ENCODE assay signal across 8 cellular contexts in the genomic region with DNA sequence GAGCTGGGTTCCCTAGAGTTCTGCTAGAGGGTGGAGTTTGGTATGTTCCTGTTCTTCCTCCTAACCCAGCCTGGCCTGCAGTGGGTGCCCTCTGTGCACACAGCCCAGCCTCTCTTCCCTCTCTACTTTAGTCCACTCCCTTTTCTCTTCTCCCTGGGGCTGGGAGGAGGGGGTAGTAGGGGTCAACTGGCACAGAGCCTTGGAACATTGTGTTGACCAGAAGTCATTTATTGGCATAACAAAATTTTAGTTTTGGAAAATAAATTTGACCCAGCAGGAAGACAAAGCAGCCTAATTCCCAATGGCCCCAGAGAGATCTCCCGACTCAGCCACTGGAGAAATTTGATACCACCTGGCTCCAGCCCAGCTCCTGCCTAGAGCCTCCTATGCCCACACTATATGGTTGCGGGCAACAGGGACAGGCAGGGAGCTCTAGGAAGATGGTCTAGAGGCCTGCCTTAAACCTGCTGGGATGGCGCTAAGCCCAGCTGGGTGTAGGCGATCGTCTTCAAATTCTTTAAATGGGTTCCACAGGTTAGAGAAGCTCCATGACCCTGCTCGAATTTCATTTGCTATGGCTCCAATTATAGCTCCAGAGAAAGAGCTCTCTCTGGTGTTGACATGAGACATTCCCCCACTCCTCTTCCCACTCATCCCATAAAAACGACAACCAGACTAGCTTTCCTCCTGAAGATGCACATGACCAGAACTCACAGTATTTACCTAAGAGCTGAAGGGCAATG. TPM values are rescaled to one million over a fixed set of nuclear protein-coding genes. Genes with fewer than 3 reads are reported as not detected.
DNase-seq lines count a peak whose midpoint lies in the region; ATAC-seq and TF ChIP-seq lines count a peak whose summit lies in the region.
"Had no signal": no experiment of that assay in that cellular context is flagged by ENCODE, and none has a peak within 500 bp of the region (broad histone marks: within the 10 kb centered on the region; RNA-seq: fewer than 3 reads in every experiment).

No MANE protein-coding gene starts in this region.

- H3K9me3 Mint-ChIP-seq in CD14-positive monocyte: no peaks in the 10 kb centered on the region
- H3K9me3 Mint-ChIP-seq: T-helper 1 cell treated with Interleukin-12 subunit alpha and Interleukin-12 subunit beta and Interleukin-4 antibody, amounts not matched to agents 30 μg/mL and 1 μg/mL, for 36 hours had no signal

- peak overlapping the region; percentile 99 for H3K4ac ChIP-seq in IMR-90 (ENCODE audit: low read depth, low read length)

- intact Hi-C loops in IMR-90 (cut with micrococcal nuclease): loop anchor here (10.0 kb wide), 1 partner anchor 367 kb away; no protein-coding TSS in a partner anchor
- intact Hi-C loops in heart right ventricle (cut with DNase I): loop anchor here in 9 of 10 donors (2.0 to 10.0 kb wide), 12 partner anchors 40 to 430 kb away; a partner anchor contains a TSS
- intact Hi-C loops in CD14-positive monocyte (cut with micrococcal nuclease): loop anchor here (5.0 to 10.0 kb wide), 3 partner anchors 40 to 347 kb away; no protein-coding TSS in a partner anchor

- no peaks in the 10 kb centered on the region for H4K20me1 ChIP-seq in IMR-90 (ENCODE audit: insufficient read depth, low read length)

- H4K91ac ChIP-seq in IMR-90 (ENCODE audit: insufficient read depth, low read depth, low read length): peak overlapping the region; percentile 81

- peak; percentile 13; the same call in 1 of the 2 replicates for TF ChIP-seq RAD21 in IMR-90 (IDR thresholded peaks at IDR 0.05; ENCODE audit: low read length)

- CTCF ChIA-PET in IMR-90 (lab: Yijun Ruan, JAX): interaction anchor here (0.7 to 1.2 kb wide), 3 partner anchors 8 to 430 kb away, joined by 3 to 4 read pairs (median 3); a partner anchor contains a TSS

- 0 out of 2 replicates have a peak, but pooled peaks have one; percentile 15 for TF ChIP-seq CTCF in IMR-90 (conservative IDR thresholded peaks at IDR 0.05; ENCODE audit: low read depth, low read length)
- TF ChIP-seq CTCF in heart right ventricle (IDR thresholded peaks at IDR 0.05): peak in 3 of 9 donors; percentile 13 to 24 (median 17)
- TF ChIP-seq CTCF in CD14-positive monocyte (IDR thresholded peaks at IDR 0.05): no peak

- H3K4me1 ChIP-seq in IMR-90 (ENCODE audit: control insufficient read depth, insufficient read depth, low read length): peaks cover 38% of the 10 kb centered on the region
- H3K4me1 ChIP-seq in heart right ventricle: peaks cover 32 to 65% (median 50%) of the 10 kb centered on the region in 9 donors
- peaks cover 32 to 62% (median 60%) of the 10 kb centered on the region in 5 donors for H3K4me1 ChIP-seq in subcutaneous abdominal adipose tissue (ENCODE audit: control insufficient read depth in 5 of 5, insufficient read depth in 5 of 5, low read length in 5 of 5)

- 64% methylated on average over 4 of the region's 7 CpGs; no CpG with 5 or more reads in 1 of the 2 experiments for WGBS in IMR-90 (ENCODE audit: extremely low coverage in 2 of 2, insufficient read length in 1 of 2), 2 experiments
- WGBS in heart right ventricle, 2 donors: 23 to 44% methylated on average over 7 of the region's 7 CpGs

- H3K27ac ChIP-seq in IMR-90 (ENCODE audit: insufficient read depth, low read length) (peak overlapping the region; percentile 58), heart right ventricle (peak overlapping the region; percentile 82 to 97 (median 90)), subcutaneous abdominal adipose tissue (ENCODE audit: low read depth, low read length) (peak overlapping the region; percentile 76)

- H2AFZ ChIP-seq in IMR-90 (replicated peaks; ENCODE audit: low read length, poor library complexity): no peak overlapping the region

- H4K5ac ChIP-seq in IMR-90 (ENCODE audit: low read depth, low read length): peak overlapping the region; percentile 51

- peak overlapping the region; percentile 72 for H2BK20ac ChIP-seq in IMR-90 (ENCODE audit: low read depth, low read length)

- H2AK9ac ChIP-seq in IMR-90 (replicated peaks; ENCODE audit: low read depth, low read length, poor library complexity): peak overlapping the region; percentile 77

- H3K9ac ChIP-seq in IMR-90 (ENCODE audit: low read depth, low read length) (peak overlapping the region; percentile 2; the same call in 1 of the 2 replicates), subcutaneous abdominal adipose tissue (ENCODE audit: low read length in 5 of 5) (peak overlapping the region in 3 of 5 donors; percentile 1 to 69 (median 23))

- dilution Hi-C loops in IMR-90 (cut with HindIII; ENCODE audit: low sequenced_read_pairs, unreplicated experiment): no loop called here

- H2BK5ac ChIP-seq in IMR-90 (ENCODE audit: low read depth, low read length, poor library complexity, severe bottlenecking): peak overlapping the region; percentile 77

- H3K9me3 ChIP-seq in IMR-90 (ENCODE audit: control insufficient read depth, insufficient read depth, low read length) (no peaks in the 10 kb centered on the region), heart right ventricle (no peaks in the 10 kb centered on the region), subcutaneous abdominal adipose tissue (ENCODE audit: control insufficient read depth in 5 of 5, low read length in 5 of 5) (no peaks in the 10 kb centered on the region)

- ATAC-seq in IMR-90 (ENCODE audit: low read depth) (peak; percentile 25), heart right ventricle (peak; percentile 25 to 69 (median 49)), HG02938 (IDR thresholded peaks at IDR 0.05; ENCODE audit: unreplicated experiment) (no peak)

- H2BK120ac ChIP-seq in IMR-90 (ENCODE audit: low read depth, low read length): peak overlapping the region; percentile 81

- H3K4me3 ChIP-seq in IMR-90 (ENCODE audit: insufficient read depth, low read depth, low read length) (no peak overlapping the region), heart right ventricle (no peak overlapping the region), subcutaneous abdominal adipose tissue (ENCODE audit: low read depth in 1 of 5, low read length in 5 of 5) (peak overlapping the region in 3 of 5 donors; percentile 6 to 52 (median 30))

- BruUV-seq in IMR-90 (replicated peaks; lab: Mats Ljungman, UMichigan): no TSS peak

- H3K4me3 Mint-ChIP-seq in CD14-positive monocyte: no peak overlapping the region
- H3K4me3 Mint-ChIP-seq: T-helper 1 cell treated with Interleukin-12 subunit alpha and Interleukin-12 subunit beta and Interleukin-4 antibody, amounts not matched to agents 30 μg/mL and 1 μg/mL, for 36 hours had no signal

- DNase-seq in IMR-90: peak; percentile 72
- DNase-seq in T1000 (lab: John Stamatoyannopoulos, UW): peak; percentile 10
- DNase-seq in heart right ventricle: peak; percentile 61 to 71
- DNase-seq in CD14-positive monocyte (ENCODE audit: low spot score): no peak
- DNase-seq in stimulated activated CD4-positive, alpha-beta T cell treated with anti-CD3 and anti-CD28 coated beads, Interleukin-12 subunit alpha, Interleukin-12 subunit beta, amount 100 ng/mL, for 4 hours: no peak

- H3K27me3 ChIP-seq in IMR-90 (ENCODE audit: control insufficient read depth, insufficient read depth, low read length) (no peaks in the 10 kb centered on the region), heart right ventricle (no peaks in the 10 kb centered on the region), subcutaneous abdominal adipose tissue (ENCODE audit: control insufficient read depth in 5 of 5, insufficient read depth in 4 of 5, low read length in 5 of 5) (no peaks in the 10 kb centered on the region)

- H3K9me1 ChIP-seq in IMR-90 (ENCODE audit: insufficient read depth, low read length): peaks cover 27% of the 10 kb centered on the region

- H4K8ac ChIP-seq in IMR-90 (ENCODE audit: low read depth in 2 of 2, low read length in 2 of 2): peak overlapping the region; percentile 12 to 88

- peak overlapping the region; percentile 92 for H3K14ac ChIP-seq in IMR-90 (replicated peaks; ENCODE audit: low read depth, low read length)

- H3K27me3 Mint-ChIP-seq in CD14-positive monocyte (ENCODE audit: low read depth in 3 of 3): no peaks in the 10 kb centered on the region

- peak overlapping the region; percentile 16; the same call in 1 of the 3 replicates for H2BK15ac ChIP-seq in IMR-90 (ENCODE audit: low read depth, low read length)

- peak overlapping the region; percentile 23; the same call in 1 of the 2 replicates for H3K4me2 ChIP-seq in IMR-90 (ENCODE audit: low read depth, low read length)

- H3K4me1 Mint-ChIP-seq in CD14-positive monocyte: peaks cover 8% of the 10 kb centered on the region

- H3K79me1 ChIP-seq in IMR-90 (ENCODE audit: low read depth in 1 of 2, low read length in 2 of 2): peaks cover 13 to 50% of the 10 kb centered on the region in 2 experiments; a peak in 3 of 4 replicates

- peak overlapping the region in 2 of 7 donors; percentile 15 to 65 for H3K27ac Mint-ChIP-seq in CD14-positive monocyte
- H3K27ac Mint-ChIP-seq: T-helper 1 cell treated with Interleukin-12 subunit alpha and Interleukin-12 subunit beta and Interleukin-4 antibody, amounts not matched to agents 30 μg/mL and 1 μg/mL, for 36 hours had no signal

- peaks cover 90 to 99% of the 10 kb centered on the region in 2 donors for H3K36me3 Mint-ChIP-seq in CD14-positive monocyte

- H3K18ac ChIP-seq in IMR-90 (ENCODE audit: low read depth, low read length): peak overlapping the region; percentile 36

- TF ChIP-seq POLR2A in IMR-90 (IDR thresholded peaks at IDR 0.05; ENCODE audit: low read depth, low read length): no peak

- peak overlapping the region; percentile 69; the same call in 1 of the 2 replicates for H2AK5ac ChIP-seq in IMR-90 (ENCODE audit: low read depth, low read length)

- in situ Hi-C loops in IMR-90 (cut with MboI; ENCODE audit: low sequenced_read_pairs): loop anchor here (10.0 kb wide), 1 partner anchor 347 kb away; no protein-coding TSS in a partner anchor

- POLR2A ChIA-PET in IMR-90 (lab: Charles Lee; ENCODE audit: unreplicated experiment): interaction anchor here (0.7 to 1.6 kb wide), 2 partner anchors 19 to 78 kb away, joined by 4 to 6 read pairs; a partner anchor contains a TSS

- peak overlapping the region; percentile 41; the same call in 1 of the 2 replicates for H3K23ac ChIP-seq in IMR-90 (ENCODE audit: low read depth, low read length)

- H3K36me3 ChIP-seq in IMR-90 (ENCODE audit: control insufficient read depth, insufficient read depth, low read length) (peaks cover 47% of the 10 kb centered on the region), heart right ventricle (peaks cover 0 to 100% (median 46%) of the 10 kb centered on the region in 9 donors), subcutaneous abdominal adipose tissue (ENCODE audit: control insufficient read depth in 5 of 5, insufficient read depth in 5 of 5, low read length in 5 of 5) (peaks cover 0 to 70% (median 46%) of the 10 kb centered on the region in 5 donors)

- no peak overlapping the region; the same call in 1 of the 2 replicates for H3K56ac ChIP-seq in IMR-90 (ENCODE audit: extremely low read depth, insufficient read depth, low read length)

RNA-seq across cellular contexts. Expression of a gene that starts 9.9 kb away (rescaled TPM):
- total RNA-seq in IMR-90 (2012; rRNA removed) (35.8 and 36.7 TPM in 2 replicates), heart right ventricle (10 to 100 TPM; 20.5 to 33.6 (median 26.2) TPM)
- polyA plus RNA-seq in IMR-90 (2012; rRNA removed) (48.4 and 54.3 TPM in 2 replicates), heart right ventricle (10 to 100 TPM; 29.8 to 47.0 TPM), CD14-positive monocyte (1 to 10 TPM; 6.1 to 9.5 TPM)
- 30.1 and 48.3 TPM in 2 replicates for polyA plus RNA-seq in IMR-90 (2012; cell fraction: cytosol; rRNA removed)
- 117 and 148 TPM in 2 replicates for polyA plus RNA-seq in IMR-90 (2012; cell fraction: nucleus; rRNA removed; ENCODE audit: low replicate concordance)

RNA-seq across cellular contexts. Expression of a gene that starts 10.5 kb away (rescaled TPM):
- total RNA-seq in IMR-90 (2012; rRNA removed) (7.5 and 7.9 TPM in 2 replicates), heart right ventricle (10 to 100 TPM; 20.3 to 33.5 (median 27.6) TPM)
- polyA plus RNA-seq in IMR-90 (2012; rRNA removed) (14.8 and 16.1 TPM in 2 replicates), heart right ventricle (1 to 10 TPM; 7.3 to 7.7 TPM), CD14-positive monocyte (1 to 10 TPM; 6.4 to 7.8 TPM)
- 5.5 and 11.0 TPM in 2 replicates for polyA plus RNA-seq in IMR-90 (2012; cell fraction: cytosol; rRNA removed)
- polyA plus RNA-seq in IMR-90 (2012; cell fraction: nucleus; rRNA removed; ENCODE audit: low replicate concordance): 18.9 and 25.0 TPM in 2 replicates

RNA-seq across cellular contexts. Expression of a gene that starts 22.8 kb away (rescaled TPM):
- total RNA-seq in IMR-90 (2012; rRNA removed) (1,558 and 2,558 TPM in 2 replicates), heart right ventricle (100 to 1,000 TPM in 5 of 10 donors, 10 to 100 TPM in 5; 71.7 to 215 (median 99.9) TPM)
- polyA plus RNA-seq in IMR-90 (2012; rRNA removed) (3,760 and 3,780 TPM in 2 replicates), heart right ventricle (100 to 1,000 TPM; 319 to 883 TPM), CD14-positive monocyte (1 to 10 TPM; 3.6 to 4.0 TPM)
- polyA plus RNA-seq in IMR-90 (2012; cell fraction: cytosol; rRNA removed): 3,517 and 4,395 TPM in 2 replicates
- polyA plus RNA-seq in IMR-90 (2012; cell fraction: nucleus; rRNA removed; ENCODE audit: low replicate concordance): 1,556 and 1,814 TPM in 2 replicates

RNA-seq across cellular contexts. Expression of a gene that starts 43.4 kb away (rescaled TPM):
- total RNA-seq in IMR-90 (2012; rRNA removed) (6.7 and 7.3 TPM in 2 replicates), heart right ventricle (10 to 100 TPM; 16.2 to 33.6 (median 22.0) TPM)
- polyA plus RNA-seq in IMR-90 (2012; rRNA removed) (29.7 and 30.3 TPM in 2 replicates), heart right ventricle (10 to 100 TPM; 13.0 to 28.1 TPM), CD14-positive monocyte (10 to 100 TPM; 21.8 to 41.8 TPM)
- 13.2 and 30.9 TPM in 2 replicates for polyA plus RNA-seq in IMR-90 (2012; cell fraction: cytosol; rRNA removed)
- 68.9 and 117 TPM in 2 replicates for polyA plus RNA-seq in IMR-90 (2012; cell fraction: nucleus; rRNA removed; ENCODE audit: low replicate concordance)

Comparison
In these comparisons a context has a peak if more than half of its experiments do, and no peak if none do; other contexts are left out.
1. DNase-seq: peak in IMR-90 (single experiment), T1000 (single experiment) and heart right ventricle (2 of 2); none in CD14-positive monocyte (single experiment) and stimulated activated CD4-positive, alpha-beta T cell treated with anti-CD3 and anti-CD28 coated beads, Interleukin-12 subunit alpha, Interleukin-12 subunit beta, amount 100 ng/mL, for 4 hours (single experiment).
2. H3K4me3 ChIP-seq: peak in subcutaneous abdominal adipose tissue (3 of 5); none in IMR-90 (single experiment) and heart right ventricle (0 of 10).
3. RNA of a gene that starts 22.8 kb away (polyA plus RNA-seq): 1,556 to 4,395 TPM in IMR-90 and 319 to 883 TPM in heart right ventricle; 3.6 to 4.0 TPM in CD14-positive monocyte; every median in the first group is over 10 times any median in the second.
4. Peak in every context shown above with its lines, with median percentiles within 50 percentile points of each other: H3K27ac ChIP-seq.